In genomic region chr6:80004199-80005072, GRCh38 we compare ENCODE assay signal across 8 cellular contexts. TPM values are rescaled to one million over a fixed set of nuclear protein-coding genes. Genes with fewer than 3 reads are reported as not detected.
DNase-seq lines count a peak whose midpoint lies in the region; ATAC-seq and TF ChIP-seq lines count a peak whose summit lies in the region.

Gene TTK, plus strand, starts transcription at chr6:80004649. Its CDS starts 1,195 bp downstream, at chr6:80005844.

- 2% methylated on average over 27 of the region's 54 CpGs for WGBS in right lobe of liver (ENCODE audit: insufficient coverage, low coverage, low lambda C conversion rate, missing lambda C conversion rate)

- peaks cover 0 to 5% of the 10 kb centered on the region in 2 donors for H3K36me3 ChIP-seq in duodenal mucosa (ENCODE audit: control insufficient read depth in 1 of 2, insufficient read depth in 2 of 2, low read length in 2 of 2)
- H3K36me3 ChIP-seq in right lobe of liver: no peaks in the 10 kb centered on the region

- peak within 1 kb of the TSS; percentile 86 to 97 for H3K4me3 Mint-ChIP-seq in CD14-positive monocyte
- H3K4me3 Mint-ChIP-seq in activated CD4-positive, alpha-beta memory T cell treated with anti-CD3 and anti-CD28 coated beads for 36 hours: peak within 1 kb of the TSS; percentile 94

- H3K27ac Mint-ChIP-seq in CD14-positive monocyte: peak within 1 kb of the TSS; percentile 86 to 95 (median 92)
- peak within 1 kb of the TSS; percentile 86 for H3K27ac Mint-ChIP-seq in activated CD4-positive, alpha-beta memory T cell treated with anti-CD3 and anti-CD28 coated beads for 36 hours

- H3K4me1 Mint-ChIP-seq in CD14-positive monocyte: peaks cover 18% of the 10 kb centered on the region
- peaks cover 28% of the 10 kb centered on the region for H3K4me1 Mint-ChIP-seq in activated CD4-positive, alpha-beta memory T cell treated with anti-CD3 and anti-CD28 coated beads for 36 hours (ENCODE audit: low read depth)

- DNase-seq in CD14-positive monocyte (ENCODE audit: low spot score) (peak; percentile 89), NCI-H82 treated with DMSO at 0.1 percent for 48 hours (lab: John Stamatoyannopoulos, UW; ENCODE audit: unreplicated experiment) (peak; percentile 81), right lobe of liver (peak; percentile 93 to 97 (median 94))
- DNase-seq in activated CD4-positive, alpha-beta memory T cell treated with anti-CD3 and anti-CD28 coated beads for 36 hours: peak; percentile 94
- peak; percentile 85 to 88 for DNase-seq in stimulated activated CD4-positive, alpha-beta T cell treated with anti-CD3 and anti-CD28 coated beads, Interleukin-4, amount 100 ng/mL, for 4 hours

- H3K9me3 ChIP-seq in duodenal mucosa (ENCODE audit: control insufficient read depth in 1 of 2, low read length in 2 of 2): no peaks in the 10 kb centered on the region
- no peaks in the 10 kb centered on the region for H3K9me3 ChIP-seq in right lobe of liver

- intact Hi-C loops in CD14-positive monocyte (cut with micrococcal nuclease): loop anchor here (5.0 to 10.0 kb wide), 2 partner anchors 103 to 1750 kb away; partner anchors contain the start of genes BCKDHB (in 2 of the 2) and TENT5A (in 1 of the 2)
- intact Hi-C loops in activated CD4-positive, alpha-beta memory T cell treated with anti-CD3 and anti-CD28 coated beads for 36 hours (cut with micrococcal nuclease): loop anchor here (1.0 to 5.0 kb wide), 8 partner anchors 55 to 1748 kb away; partner anchors contain the start of genes BCKDHB and TENT5A
- intact Hi-C loops in right lobe of liver (cut with DNase I): no loop called here

- POLR2A ChIA-PET in activated CD4-positive, alpha-beta memory T cell treated with anti-CD3 and anti-CD28 coated beads for 36 hours (lab: Charles Lee): interaction anchor here (1.1 to 1.3 kb wide), 3 partner anchors 58 to 102 kb away, joined by 3 to 7 read pairs (median 3); partner anchors contain the start of gene BCKDHB

- H3K27me3 Mint-ChIP-seq in CD14-positive monocyte (ENCODE audit: low read depth in 3 of 3): peaks cover 0 to 2% (median 2%) of the 10 kb centered on the region in 3 donors
- H3K27me3 Mint-ChIP-seq in activated CD4-positive, alpha-beta memory T cell treated with anti-CD3 and anti-CD28 coated beads for 36 hours: peaks cover 3% of the 10 kb centered on the region

- TF ChIP-seq POLR2A in right lobe of liver (IDR thresholded peaks at IDR 0.05): peak; percentile 79

- H3K27me3 ChIP-seq in duodenal mucosa (ENCODE audit: control insufficient read depth in 1 of 2, insufficient read depth in 2 of 2, low read length in 2 of 2) (no peaks in the 10 kb centered on the region), right lobe of liver (no peaks in the 10 kb centered on the region)

- ATAC-seq in GM19438 (IDR thresholded peaks at IDR 0.05; ENCODE audit: low read depth, unreplicated experiment): peak; percentile 100
- ATAC-seq in HG03575 (IDR thresholded peaks at IDR 0.05; ENCODE audit: extremely low read depth, insufficient number of reproducible peaks, low FRiP score, unreplicated experiment): peak; percentile 91
- peak; percentile 100 for ATAC-seq in right lobe of liver

- H3K4me1 ChIP-seq in duodenal mucosa (ENCODE audit: control insufficient read depth in 1 of 2, insufficient read depth in 2 of 2, low read length in 2 of 2) (peaks cover 13% of the 10 kb centered on the region in 2 donors), right lobe of liver (no peaks in the 10 kb centered on the region)

- peak within 1 kb of the TSS; percentile 86 to 87 for H3K9ac ChIP-seq in duodenal mucosa (ENCODE audit: low read depth in 1 of 2, low read length in 2 of 2)

- peak within 1 kb of the TSS; percentile 90 to 96 for H3K4me3 ChIP-seq in duodenal mucosa (ENCODE audit: low read depth in 1 of 2, low read length in 2 of 2)
- peak within 1 kb of the TSS; percentile 49 to 72 (median 63) for H3K4me3 ChIP-seq in right lobe of liver

- peak within 1 kb of the TSS; percentile 65 for H3K27ac ChIP-seq in duodenal mucosa (ENCODE audit: low read depth, low read length)
- peak within 1 kb of the TSS; percentile 52 to 79 (median 52) for H3K27ac ChIP-seq in right lobe of liver

- H3K9me3 Mint-ChIP-seq in CD14-positive monocyte: peaks cover 0 to 2% (median 0%) of the 10 kb centered on the region in 7 donors
- H3K9me3 Mint-ChIP-seq in activated CD4-positive, alpha-beta memory T cell treated with anti-CD3 and anti-CD28 coated beads for 36 hours: no peaks in the 10 kb centered on the region

- TF ChIP-seq CTCF in CD14-positive monocyte (IDR thresholded peaks at IDR 0.05) (no peak), right lobe of liver (IDR thresholded peaks at IDR 0.05) (no peak)

- CTCF ChIA-PET in activated CD4-positive, alpha-beta memory T cell treated with anti-CD3 and anti-CD28 coated beads for 36 hours (lab: Charles Lee): interaction anchor here (1.0 to 1.8 kb wide), 3 partner anchors 55 to 89 kb away, joined by 3 to 9 read pairs (median 7); no protein-coding TSS in a partner anchor

- H3K36me3 Mint-ChIP-seq in CD14-positive monocyte: peaks cover 8 to 15% of the 10 kb centered on the region in 2 donors
- peaks cover 17% of the 10 kb centered on the region for H3K36me3 Mint-ChIP-seq in activated CD4-positive, alpha-beta memory T cell treated with anti-CD3 and anti-CD28 coated beads for 36 hours

RNA-seq across cellular contexts. Expression of gene TTK, which starts in this region (rescaled TPM):
- not detected for polyA plus RNA-seq in CD14-positive monocyte
- 10 to 100 TPM; 37.2 to 39.4 TPM for total RNA-seq in activated CD4-positive, alpha-beta memory T cell treated with anti-CD3 and anti-CD28 coated beads for 36 hours
- total RNA-seq in right lobe of liver: 1 to 10 TPM in 2 of 6 experiments, under 1 TPM in 4; 0.22 to 2.5 (median 0.54) TPM

Comparison
In these comparisons a context has a peak if more than half of its experiments do, and no peak if none do; other contexts are left out.
1. Peak in every context shown above with its lines: DNase-seq, ATAC-seq, H3K4me3 ChIP-seq and H3K27ac ChIP-seq.
2. RNA of gene TTK (total RNA-seq): 37.2 to 39.4 TPM in activated CD4-positive, alpha-beta memory T cell treated with anti-CD3 and anti-CD28 coated beads for 36 hours; 0.22 to 2.5 TPM in right lobe of liver; every median in the first group is over 10 times any median in the second.
3. Peak in DNase-seq in CD14-positive monocyte; RNA of the gene not detected or under 1 TPM.
4. intact Hi-C loops: an anchor here in CD14-positive monocyte (5.0 to 10.0 kb wide) and activated CD4-positive, alpha-beta memory T cell treated with anti-CD3 and anti-CD28 coated beads for 36 hours (1.0 to 5.0 kb wide); none called in right lobe of liver.